22 cellular contexts compared by ENCODE assay signal in the genomic region with DNA sequence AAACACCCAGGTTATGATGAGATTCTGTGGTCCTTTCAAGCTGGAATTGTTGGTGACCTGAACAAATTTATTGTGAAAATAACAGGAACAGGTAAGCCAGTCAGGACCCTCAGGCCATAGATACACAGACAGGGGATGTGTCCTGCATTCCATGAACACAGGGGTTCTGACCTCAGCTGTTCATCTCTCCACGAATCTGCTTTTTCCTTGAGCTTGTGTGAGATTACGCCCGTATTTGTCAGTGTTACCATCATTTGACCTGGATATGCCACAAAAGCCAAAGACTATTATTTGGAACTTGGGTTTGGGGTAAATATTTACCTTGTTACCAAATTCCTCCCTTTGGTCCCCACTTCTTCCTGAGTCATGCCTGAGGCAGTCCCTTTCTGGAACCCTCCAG.
DNase-seq lines count a peak whose midpoint lies in the region; ATAC-seq, FAIRE-seq and TF ChIP-seq lines count a peak whose summit lies in the region.
"Had no signal": no experiment of that assay in that cellular context is flagged by ENCODE, and none has a peak within 500 bp of the region (broad histone marks: within the 10 kb centered on the region; RNA-seq: fewer than 3 reads in every experiment).

No MANE protein-coding gene starts in this region.

- TF ChIP-seq CTCF in HCT116 (IDR thresholded peaks at IDR 0.05 in 2 of 3, conservative IDR thresholded peaks at IDR 0.05 in 1 of 3; ENCODE audit: borderline replicate concordance in 1 of 3, insufficient read depth in 1 of 3, low read depth in 2 of 3, low read length in 2 of 3) (no peak), osteoblast (IDR thresholded peaks at IDR 0.05; ENCODE audit: extremely low read depth, low read depth, low read length) (no peak)

- no peak for TF ChIP-seq POLR2A in HCT116 (IDR thresholded peaks at IDR 0.05; ENCODE audit: borderline replicate concordance, extremely low read depth, insufficient read depth, insufficient read length)

- TF ChIP-seq RAD21 in HCT116 (IDR thresholded peaks at IDR 0.05; ENCODE audit: low read depth), result no peak

- no peak overlapping the region for H3K27ac ChIP-seq in HCT116 (ENCODE audit: low read depth, low read length)
- H3K27ac ChIP-seq in iPS-18a (ENCODE audit: low read length), result peak overlapping the region; percentile 2
- H3K27ac ChIP-seq in osteoblast (ENCODE audit: low read depth, low read length), result no peak overlapping the region
- H3K27ac ChIP-seq: colonic mucosa, heart right ventricle, thoracic aorta had no signal

- H3K4me1 ChIP-seq in HCT116 (ENCODE audit: control insufficient read depth in 1 of 2, insufficient read depth in 2 of 2, low read length in 2 of 2) (peaks cover 10 to 18% of the 10 kb centered on the region in 2 experiments), iPS-18a (ENCODE audit: control insufficient read depth, low read depth, low read length) (peaks cover 18% of the 10 kb centered on the region), osteoblast (ENCODE audit: insufficient read depth, low read length) (no peaks in the 10 kb centered on the region)
- H3K4me1 ChIP-seq: colonic mucosa, heart right ventricle had no signal

- H3K4me3 ChIP-seq in HCT116 (replicated peaks in 1 of 2; ENCODE audit: low read depth in 1 of 2, low read length in 2 of 2) (no peak overlapping the region), iPS-18a (ENCODE audit: low read length) (peak overlapping the region; percentile 0), osteoblast (ENCODE audit: insufficient read depth, low read length) (no peak overlapping the region)
- H3K4me3 ChIP-seq: colonic mucosa, GM12878, heart right ventricle, thoracic aorta had no signal

- no peak overlapping the region for H2AFZ ChIP-seq in HCT116 (ENCODE audit: low read depth, low read length, poor library complexity, severe bottlenecking)
- H2AFZ ChIP-seq in osteoblast (ENCODE audit: low read length), result no peak overlapping the region

- H3K9ac ChIP-seq in HCT116 (ENCODE audit: low read length) (no peak overlapping the region), iPS-18a (ENCODE audit: low read length) (no peak overlapping the region)

- ATAC-seq in HCT116 (peak; percentile 55), HG03135 (IDR thresholded peaks at IDR 0.05; ENCODE audit: unreplicated experiment) (no peak)
- ATAC-seq: GM12878; heart right ventricle; natural killer cell; stimulated activated effector memory CD8-positive, alpha-beta T cell treated with anti-CD3 and anti-CD28 coated beads, Interleukin-12 subunit alpha, Interleukin-12 subunit beta, amount 100 ng/mL, for 72 hours had no signal

- RAD21 ChIA-PET in HCT116 (lab: Charles Lee; ENCODE audit: low non-redundant PET in 1 of 2, low total read pairs in 2 of 2, uncharacterized antibody in 2 of 2, unreplicated experiment in 2 of 2), result no interaction called here

- H3K9me2 ChIP-seq in HCT116 (ENCODE audit: insufficient read depth), result no peaks in the 10 kb centered on the region

- H3K4me2 ChIP-seq in HCT116 (ENCODE audit: low read length) (peak overlapping the region; percentile 57), osteoblast (ENCODE audit: insufficient read depth, low read length) (no peak overlapping the region)

- POLR2A ChIA-PET in HCT116 (lab: Charles Lee), result interaction anchor here (1.7 kb wide), 1 partner anchor 14 kb away, joined by 3 read pairs; no protein-coding TSS in a partner anchor

- intact Hi-C loops in HCT116 (cut with micrococcal nuclease), result no loop called here

- H4K20me1 ChIP-seq in HCT116 (ENCODE audit: insufficient read depth) (no peaks in the 10 kb centered on the region), osteoblast (ENCODE audit: insufficient read depth, low read length) (no peaks in the 10 kb centered on the region)

- FAIRE-seq in RCC 7860 (lab: Jason Lieb, UNC), result no peak
- no peak for FAIRE-seq in GM19239 (lab: Jason Lieb, UNC)
- FAIRE-seq: GM12878, H54 had no signal

- H3K79me2 ChIP-seq in HCT116 (ENCODE audit: insufficient read depth, low read length), result no peaks in the 10 kb centered on the region
- no peaks in the 10 kb centered on the region for H3K79me2 ChIP-seq in osteoblast (ENCODE audit: insufficient read depth, low read length)

- CTCF ChIA-PET in HCT116 (lab: Charles Lee), result interaction anchor here (1.5 kb wide), 1 partner anchor 82 kb away, joined by 5 read pairs; no protein-coding TSS in a partner anchor

- no TSS peak for BruUV-seq in HCT116 (replicated peaks; lab: Mats Ljungman, UMichigan)

- H3K36me3 ChIP-seq in HCT116 (ENCODE audit: control insufficient read depth in 1 of 2, insufficient read depth in 2 of 2, low read length in 2 of 2) (no peaks in the 10 kb centered on the region), iPS-18a (ENCODE audit: control insufficient read depth, low read depth, low read length) (no peaks in the 10 kb centered on the region), osteoblast (ENCODE audit: insufficient read depth, low read length) (no peaks in the 10 kb centered on the region)
- H3K36me3 ChIP-seq: colonic mucosa, heart right ventricle, thoracic aorta had no signal

- H3K9me3 ChIP-seq in HCT116 (ENCODE audit: control insufficient read depth in 1 of 2, insufficient read depth in 1 of 2, low read depth in 1 of 2, low read length in 2 of 2) (no peaks in the 10 kb centered on the region), iPS-18a (ENCODE audit: control insufficient read depth, low read depth, low read length) (no peaks in the 10 kb centered on the region), osteoblast (ENCODE audit: low read depth, low read length) (no peaks in the 10 kb centered on the region)
- H3K9me3 ChIP-seq: colonic mucosa, heart right ventricle, thoracic aorta had no signal

- no peaks in the 10 kb centered on the region; the same call in 1 of the 2 replicates for H3K27me3 ChIP-seq in HCT116 (ENCODE audit: insufficient read depth, low read length)
- H3K27me3 ChIP-seq in iPS-18a (ENCODE audit: control insufficient read depth, insufficient read depth, low read length), result no peaks in the 10 kb centered on the region
- H3K27me3 ChIP-seq in osteoblast (ENCODE audit: insufficient read depth, low read length), result peaks cover 7% of the 10 kb centered on the region
- H3K27me3 ChIP-seq: colonic mucosa had no signal

- DNase-seq in HCT116 (ENCODE audit: low read depth, low spot score) (no peak), RCC 7860 (ENCODE audit: low spot score) (peak; percentile 14), osteoblast (ENCODE audit: insufficient read length, low spot score, missing footprints) (peak; percentile 59), NCI-H2029 (lab: John Stamatoyannopoulos, UW) (no peak), GM19239 (ENCODE audit: insufficient read length, low spot score) (no peak), NCI-H1436 (lab: John Stamatoyannopoulos, UW) (no peak)
- DNase-seq: activated CD4-positive, alpha-beta T cell treated with anti-CD3 and anti-CD28 coated beads, Interleukin-2, amount 50 U/mL, for 1 hour; activated CD8-positive, alpha-beta memory T cell treated with anti-CD3 and anti-CD28 coated beads, Interleukin-2, amount 50 U/mL, for 4 hours; CD4-positive, alpha-beta memory T cell; colonic mucosa; DMS53; heart right ventricle; natural killer cell; NCI-H1417 treated with DMSO at 0.1 percent for 48 hours; NCI-H69; SIG-M5 had no signal

TF ChIP-seq in HCT116, 20 proteins besides CTCF, POLR2A, EP300 and RAD21:
- TF ChIP-seq YY1 (IDR thresholded peaks at IDR 0.05; ENCODE audit: extremely low read depth, insufficient replicate concordance, low read depth, low read length), result no peak
- no peak for TF ChIP-seq TCF7L2 (IDR thresholded peaks at IDR 0.05; ENCODE audit: borderline replicate concordance, extremely low read depth, insufficient read depth, insufficient read length)
- no peak for TF ChIP-seq ELF1 (IDR thresholded peaks at IDR 0.05; ENCODE audit: borderline replicate concordance, low read depth)
- no peak for TF ChIP-seq EZH2 (IDR thresholded peaks at IDR 0.05)
- TF ChIP-seq SIN3A (IDR thresholded peaks at IDR 0.05; ENCODE audit: low read depth), result no peak
- no peak for TF ChIP-seq SRF (IDR thresholded peaks at IDR 0.05; ENCODE audit: low read depth)

Comparison
In these comparisons a context has a peak if more than half of its experiments do, and no peak if none do; other contexts are left out.
1. DNase-seq: peak in RCC 7860 (single experiment) and osteoblast (single experiment); none in HCT116 (single experiment), NCI-H2029 (single experiment), GM19239 (single experiment) and NCI-H1436 (single experiment).